ENCODE assay signal across 8 cellular contexts in the genomic region with DNA sequence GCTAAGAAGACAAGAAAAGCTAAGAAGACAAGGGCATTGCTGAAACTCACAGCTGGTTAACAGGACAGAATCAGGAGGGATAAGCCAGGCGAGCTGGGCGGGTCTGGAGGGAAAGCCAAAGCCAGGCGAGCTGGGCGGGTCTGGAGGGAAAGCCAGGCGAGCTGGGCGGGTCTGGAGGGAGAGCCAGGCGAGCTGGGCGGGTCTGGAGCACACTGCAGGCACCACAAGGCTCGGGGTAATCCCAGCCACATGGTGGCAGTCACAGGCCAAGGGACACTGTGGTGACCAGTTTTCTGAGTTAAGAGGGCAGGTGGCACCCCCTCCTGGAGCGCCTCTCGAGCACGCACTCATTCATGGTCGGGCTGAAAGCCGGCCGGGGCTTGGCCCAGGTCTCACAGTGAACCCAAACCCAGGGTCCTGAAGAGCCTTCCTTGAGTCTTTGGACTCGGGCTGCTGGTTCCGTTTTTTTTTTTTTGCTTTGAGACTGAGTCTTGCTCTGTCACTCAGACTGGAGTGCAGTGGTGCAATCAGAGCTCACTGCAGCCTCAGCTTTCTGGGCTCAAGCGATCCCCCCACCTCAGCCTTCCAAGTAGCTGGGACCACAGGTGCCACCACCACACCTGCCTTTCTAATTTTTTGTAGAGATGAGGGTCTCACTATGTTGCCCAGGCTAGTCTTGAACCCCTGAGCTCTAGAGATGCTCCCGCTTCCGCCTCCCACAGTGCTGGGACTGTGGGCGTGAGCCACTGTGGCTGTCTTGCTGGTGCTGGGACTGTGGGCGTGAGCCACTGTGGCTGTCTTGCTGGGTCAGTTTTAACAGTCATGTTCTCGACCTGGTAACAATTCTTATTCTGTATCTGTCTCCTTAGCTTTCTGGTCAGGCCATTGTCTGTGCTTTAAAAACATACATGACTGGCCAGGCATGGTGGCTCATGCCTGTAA. TPM values are rescaled to one million over a fixed set of nuclear protein-coding genes. Genes with fewer than 3 reads are reported as not detected.
A peak's percentile ranks its signal among the peaks of the same experiment; 100 is the strongest.
DNase-seq lines count a peak whose midpoint lies in the region; ATAC-seq, FAIRE-seq and TF ChIP-seq lines count a peak whose summit lies in the region.

No MANE protein-coding gene starts in this region.

- POLR2A ChIA-PET in H1 (lab: Charles Lee; ENCODE audit: partially characterized antibody) = interaction anchor here (0.6 to 1.4 kb wide), 6 partner anchors 9 to 1343 kb away, joined by 3 to 9 read pairs (median 3); no protein-coding TSS in a partner anchor

- H3K79me1 ChIP-seq in H1 (ENCODE audit: low read depth, low read length) = no peaks in the 10 kb centered on the region

- no peak overlapping the region for H4K8ac ChIP-seq in H1 (ENCODE audit: extremely low read depth, insufficient read depth, low read length)

- H2AK5ac ChIP-seq in H1 (ENCODE audit: low read depth, low read length) = no peak overlapping the region

- peaks cover 0 to 9% of the 10 kb centered on the region in 2 experiments for H4K20me1 ChIP-seq in H1 (replicated peaks in 1 of 2; ENCODE audit: control insufficient read depth in 1 of 2, insufficient read depth in 2 of 2, low read length in 2 of 2)

- no peak overlapping the region for H3K18ac ChIP-seq in H1 (ENCODE audit: extremely low read depth, low read length)

- H3K14ac ChIP-seq in H1 (ENCODE audit: insufficient read length) = no peak overlapping the region

- TF ChIP-seq RAD21 in H1 (IDR thresholded peaks at IDR 0.05 in 1 of 2, conservative IDR thresholded peaks at IDR 0.05 in 1 of 2; ENCODE audit: low read depth in 2 of 2, low read length in 2 of 2) = peak; percentile 80 to 84

- DNase-seq in D341Med (ENCODE audit: low spot score) (peak; percentile 92), HT-29 (ENCODE audit: low spot score) (peak; percentile 91), SK-N-DZ (ENCODE audit: low spot score) (peak; percentile 68), H1 (ENCODE audit: low read depth in 1 of 2, low spot score in 2 of 2) (peak; percentile 75 to 81), medulla oblongata (ENCODE audit: extremely low spot score) (peak; percentile 77), ureter (ENCODE audit: low spot score) (peak; percentile 83)

- H3K36me3 ChIP-seq in H1 (ENCODE audit: control insufficient read depth in 2 of 4, insufficient read depth in 4 of 4, low read length in 3 of 4) = peaks cover 42 to 75% (median 68%) of the 10 kb centered on the region in 4 experiments

- no peak overlapping the region for H3K23ac ChIP-seq in H1 (ENCODE audit: insufficient read length)

- no peak overlapping the region for H4K5ac ChIP-seq in H1 (ENCODE audit: insufficient read length, low read depth, low read length)

- no peaks in the 10 kb centered on the region for H3K4me1 ChIP-seq in H1 (replicated peaks in 1 of 4; ENCODE audit: control insufficient read depth in 3 of 4, insufficient read depth in 4 of 4, low read length in 3 of 4)

- H3K4me3 ChIP-seq in H1 (ENCODE audit: extremely low read depth in 1 of 4, insufficient read depth in 2 of 4, low read depth in 3 of 4, low read length in 4 of 4) = no peak overlapping the region

- H2AFZ ChIP-seq in H1 (ENCODE audit: low read length) = no peak overlapping the region

- no peak overlapping the region for H2BK5ac ChIP-seq in H1 (ENCODE audit: low read depth, low read length)

- H3K27me3 ChIP-seq in H1 (replicated peaks in 1 of 4; ENCODE audit: control insufficient read depth in 3 of 4, extremely low read depth in 1 of 4, insufficient read depth in 3 of 4, low read length in 3 of 4) = no peaks in the 10 kb centered on the region

- no peaks in the 10 kb centered on the region for H3K79me2 ChIP-seq in H1 (ENCODE audit: control insufficient read depth in 1 of 2, insufficient read depth in 2 of 2, low read length in 2 of 2)

- 0 out of 3 replicates have a peak, but pooled peaks of 1 of the 2 experiments have one; percentile 15 for TF ChIP-seq POLR2A in H1 (IDR thresholded peaks at IDR 0.05; ENCODE audit: control extremely low read depth in 1 of 2, low read depth in 2 of 2, low read length in 2 of 2)

- H3K4me2 ChIP-seq in H1 (ENCODE audit: insufficient read depth in 1 of 2, low read depth in 2 of 2, low read length in 2 of 2) = no peak overlapping the region

- TF ChIP-seq CTCF in H1 (IDR thresholded peaks at IDR 0.05; ENCODE audit: control extremely low read depth in 1 of 3, insufficient read depth in 1 of 3, low read depth in 1 of 3, low read length in 3 of 3) = peak; percentile 75 to 98 (median 80)

- H3K4ac ChIP-seq in H1 (replicated peaks; ENCODE audit: insufficient read length, low read depth, low read length) = no peak overlapping the region

- FAIRE-seq in H1 (lab: Jason Lieb, UNC) = no peak

- no peak overlapping the region for H3K9ac ChIP-seq in H1 (replicated peaks in 1 of 4; ENCODE audit: extremely low read depth in 1 of 4, low read depth in 3 of 4, low read length in 3 of 4)

- H2BK120ac ChIP-seq in H1 (replicated peaks; ENCODE audit: low read depth, low read length) = no peak overlapping the region

- no peak overlapping the region for H2BK12ac ChIP-seq in H1 (ENCODE audit: low read depth, low read length)

- no peak for ATAC-seq in GM21447 (IDR thresholded peaks at IDR 0.05; ENCODE audit: unreplicated experiment)
- no peak for ATAC-seq in HG03097 (IDR thresholded peaks at IDR 0.05; ENCODE audit: low FRiP score, unreplicated experiment)

- H3K9me3 ChIP-seq in H1 (ENCODE audit: insufficient read depth in 2 of 2, low read depth in 1 of 2, low read length in 1 of 2) = no peaks in the 10 kb centered on the region

- TF ChIP-seq EP300 in H1 (IDR thresholded peaks at IDR 0.05; ENCODE audit: borderline replicate concordance in 1 of 2, low read depth in 2 of 2, low read length in 2 of 2) = no peak

- H4K91ac ChIP-seq in H1 (replicated peaks; ENCODE audit: insufficient read length, low read length) = no peak overlapping the region

- H3K56ac ChIP-seq in H1 (replicated peaks; ENCODE audit: insufficient read length, low read depth, low read length) = no peak overlapping the region

- no peak overlapping the region for H2BK15ac ChIP-seq in H1 (ENCODE audit: low read length)

- WGBS in H1 (ENCODE audit: extremely low coverage in 1 of 2, insufficient coverage in 1 of 2, insufficient read length in 1 of 2, insufficient replicate concordance in 2 of 2, low coverage in 1 of 2, low lambda C conversion rate in 2 of 2, missing lambda C conversion rate in 1 of 2), 2 experiments = 64% methylated on average over 23 of the region's 23 CpGs; no CpG with 5 or more reads in 1 of the 2 experiments

- H3K23me2 ChIP-seq in H1 (ENCODE audit: low read depth, low read length) = no peaks in the 10 kb centered on the region

- CTCF ChIA-PET in H1 (lab: Charles Lee; ENCODE audit: partially characterized antibody) = interaction anchor here (0.6 to 7.8 kb wide), 23 partner anchors 8 to 1044 kb away, joined by 3 to 74 read pairs (median 4); partner anchors contain the start of gene MOK

- H3K27ac ChIP-seq in H1 (ENCODE audit: low read depth, low read length) = no peak overlapping the region

- H2BK20ac ChIP-seq in H1 (ENCODE audit: low read length) = no peak overlapping the region

TF ChIP-seq in H1, 55 proteins besides CTCF, POLR2A, EP300 and RAD21:
- TF ChIP-seq E2F6 (IDR thresholded peaks at IDR 0.05) (peak; percentile 37; the same call in 1 of the 2 replicates), RXRA (IDR thresholded peaks at IDR 0.05; ENCODE audit: insufficient read depth, low read depth, low read length) (no peak), JUND (IDR thresholded peaks at IDR 0.05; ENCODE audit: low read length) (no peak), SIN3A (conservative IDR thresholded peaks at IDR 0.05 in 1 of 2, IDR thresholded peaks at IDR 0.05 in 1 of 2; ENCODE audit: low read depth in 1 of 2, low read length in 2 of 2) (0 out of 4 replicates have a peak, but pooled peaks have one; percentile 49 to 73), PHF8 (conservative IDR thresholded peaks at IDR 0.05; ENCODE audit: low read depth, low read length) (no peak), TAF7 (optimal IDR thresholded peaks at IDR 0.05; ENCODE audit: borderline replicate concordance, low read depth, low read length) (no peak), CREB1 (IDR thresholded peaks at IDR 0.05) (0 out of 2 replicates have a peak, but pooled peaks have one; percentile 37)
- TF ChIP-seq, protein P1, sequence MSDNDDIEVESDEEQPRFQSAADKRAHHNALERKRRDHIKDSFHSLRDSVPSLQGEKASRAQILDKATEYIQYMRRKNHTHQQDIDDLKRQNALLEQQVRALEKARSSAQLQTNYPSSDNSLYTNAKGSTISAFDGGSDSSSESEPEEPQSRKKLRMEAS (IDR thresholded peaks at IDR 0.05) = peak; percentile 82

RNA-seq across cellular contexts. Expression of gene HSP90AA1, which starts 40.2 kb away (rescaled TPM):
- 90.5 and 100 TPM in 2 replicates for total RNA-seq in HT-29 (2014; rRNA removed; shearing (Covaris generic))
- polyA plus RNA-seq in SK-N-DZ (2014; cell fraction: cytosol; rRNA removed) = 134 and 201 TPM in 2 replicates
- polyA plus RNA-seq in SK-N-DZ (2014; cell fraction: nucleus; rRNA removed) = 122 and 173 TPM in 2 replicates
- 846 and 878 TPM in 2 replicates for total RNA-seq in H1 (2021; fragmentation: NEBNext Ultra II Directional; extraction: Animal tissue kit (Norgen Biotek cat#: 25700))
- 207 and 339 TPM in 2 replicates for polyA plus RNA-seq in H1 (2011; rRNA removed)
- 573 TPM for polyA plus RNA-seq in H1 (2011; cell fraction: cytosol; rRNA removed)
- polyA plus RNA-seq in H1 (2011; cell fraction: nucleus; rRNA removed) = 133 TPM
- 633 to 1,199 TPM (median 736 TPM) in 4 replicates for polyA plus RNA-seq in H1 (2012, experiment 1 of 2)
- 57.5 TPM for polyA plus RNA-seq in H1 (2012, experiment 2 of 2)
- 794 TPM for polyA plus RNA-seq in H1 (2013, experiment 1 of 2)
- polyA plus RNA-seq in H1 (2013, experiment 2 of 2) = 842 TPM
- polyA minus RNA-seq in H1 (2011; rRNA and poly(A)+ RNA removed) = 567 and 580 TPM in 2 replicates
- 1,082 TPM for polyA minus RNA-seq in H1 (2011; cell fraction: cytosol; rRNA and poly(A)+ RNA removed)
- 248 TPM for polyA minus RNA-seq in H1 (2011; cell fraction: nucleus; rRNA and poly(A)+ RNA removed)
- total RNA-seq in ureter = 583 TPM
